1 cellular context compared by ENCODE assay signal in the genomic region with DNA sequence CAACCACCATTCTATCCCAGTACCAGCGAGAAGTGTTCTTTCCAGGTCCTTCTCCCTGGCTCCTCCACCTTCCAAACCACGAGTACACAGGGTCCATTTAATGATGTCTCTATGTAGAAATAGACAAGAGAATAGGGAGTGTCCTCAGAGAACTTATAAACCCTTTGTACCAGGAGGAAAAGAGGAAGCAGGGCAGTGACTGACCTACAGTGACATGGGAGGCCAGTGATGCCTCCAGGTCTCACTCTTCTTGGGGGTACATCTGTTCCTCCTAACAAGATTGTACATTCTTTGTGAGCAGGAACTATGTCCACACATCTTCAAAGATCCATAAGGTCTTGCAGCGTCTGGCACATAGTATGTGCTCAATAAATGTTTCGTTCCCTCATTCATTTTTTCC.
TF ChIP-seq lines count a peak whose summit lies in the region.

No MANE protein-coding gene starts in this region.

TF ChIP-seq in HepG2, 621 proteins besides CTCF, POLR2A, EP300 and RAD21:
- TF ChIP-seq, protein P1, sequence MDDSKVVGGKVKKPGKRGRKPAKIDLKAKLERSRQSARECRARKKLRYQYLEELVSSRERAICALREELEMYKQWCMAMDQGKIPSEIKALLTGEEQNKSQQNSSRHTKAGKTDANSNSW (CRISPR knock-in tag; IDR thresholded peaks at IDR 0.05; ENCODE audit: borderline replicate concordance) = no peak
- TF ChIP-seq MAFG (CRISPR knock-in tag; IDR thresholded peaks at IDR 0.05) = no peak
- TF ChIP-seq MAFF (IDR thresholded peaks at IDR 0.05; ENCODE audit: low read depth, low read length) = no peak
- no peak for TF ChIP-seq POLR2AphosphoS2 (IDR thresholded peaks at IDR 0.05; ENCODE audit: low read depth, low read length)
- no peak for TF ChIP-seq ZNF468 (CRISPR knock-in tag; IDR thresholded peaks at IDR 0.05)
- no peak for TF ChIP-seq SRSF9 (IDR thresholded peaks at IDR 0.05; ENCODE audit: borderline replicate concordance, insufficient read depth, low read depth, low read length, poor library complexity, severe bottlenecking)
- no peak for TF ChIP-seq SRSF1 (optimal IDR thresholded peaks at IDR 0.05; ENCODE audit: low read depth, low read length)
- no peak for TF ChIP-seq SOX13 (IDR thresholded peaks at IDR 0.05)
- no peak for TF ChIP-seq SOX13 (CRISPR knock-in tag; conservative IDR thresholded peaks at IDR 0.05 in 1 of 2, IDR thresholded peaks at IDR 0.05 in 1 of 2)
- no peak for TF ChIP-seq ZNF713 (CRISPR knock-in tag; IDR thresholded peaks at IDR 0.05)
- TF ChIP-seq, protein P2, sequence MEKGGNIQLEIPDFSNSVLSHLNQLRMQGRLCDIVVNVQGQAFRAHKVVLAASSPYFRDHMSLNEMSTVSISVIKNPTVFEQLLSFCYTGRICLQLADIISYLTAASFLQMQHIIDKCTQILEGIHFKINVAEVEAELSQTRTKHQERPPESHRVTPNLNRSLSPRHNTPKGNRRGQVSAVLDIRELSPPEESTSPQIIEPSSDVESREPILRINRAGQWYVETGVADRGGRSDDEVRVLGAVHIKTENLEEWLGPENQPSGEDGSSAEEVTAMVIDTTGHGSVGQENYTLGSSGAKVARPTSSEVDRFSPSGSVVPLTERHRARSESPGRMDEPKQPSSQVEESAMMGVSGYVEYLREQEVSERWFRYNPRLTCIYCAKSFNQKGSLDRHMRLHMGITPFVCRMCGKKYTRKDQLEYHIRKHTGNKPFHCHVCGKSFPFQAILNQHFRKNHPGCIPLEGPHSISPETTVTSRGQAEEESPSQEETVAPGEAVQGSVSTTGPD (CRISPR knock-in tag; IDR thresholded peaks at IDR 0.05) = no peak
- no peak for TF ChIP-seq MLLT10 (CRISPR knock-in tag; IDR thresholded peaks at IDR 0.05)
- no peak for TF ChIP-seq MBNL3 (CRISPR knock-in tag; conservative IDR thresholded peaks at IDR 0.05)
- TF ChIP-seq, protein P3, sequence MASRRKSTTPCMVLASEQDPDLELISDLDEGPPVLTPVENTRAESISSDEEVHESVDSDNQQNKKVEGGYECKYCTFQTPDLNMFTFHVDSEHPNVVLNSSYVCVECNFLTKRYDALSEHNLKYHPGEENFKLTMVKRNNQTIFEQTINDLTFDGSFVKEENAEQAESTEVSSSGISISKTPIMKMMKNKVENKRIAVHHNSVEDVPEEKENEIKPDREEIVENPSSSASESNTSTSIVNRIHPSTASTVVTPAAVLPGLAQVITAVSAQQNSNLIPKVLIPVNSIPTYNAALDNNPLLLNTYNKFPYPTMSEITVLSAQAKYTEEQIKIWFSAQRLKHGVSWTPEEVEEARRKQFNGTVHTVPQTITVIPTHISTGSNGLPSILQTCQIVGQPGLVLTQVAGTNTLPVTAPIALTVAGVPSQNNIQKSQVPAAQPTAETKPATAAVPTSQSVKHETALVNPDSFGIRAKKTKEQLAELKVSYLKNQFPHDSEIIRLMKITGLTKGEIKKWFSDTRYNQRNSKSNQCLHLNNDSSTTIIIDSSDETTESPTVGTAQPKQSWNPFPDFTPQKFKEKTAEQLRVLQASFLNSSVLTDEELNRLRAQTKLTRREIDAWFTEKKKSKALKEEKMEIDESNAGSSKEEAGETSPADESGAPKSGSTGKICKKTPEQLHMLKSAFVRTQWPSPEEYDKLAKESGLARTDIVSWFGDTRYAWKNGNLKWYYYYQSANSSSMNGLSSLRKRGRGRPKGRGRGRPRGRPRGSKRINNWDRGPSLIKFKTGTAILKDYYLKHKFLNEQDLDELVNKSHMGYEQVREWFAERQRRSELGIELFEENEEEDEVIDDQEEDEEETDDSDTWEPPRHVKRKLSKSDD (CRISPR knock-in tag; IDR thresholded peaks at IDR 0.05; ENCODE audit: low read depth) = no peak
- TF ChIP-seq, protein P4, sequence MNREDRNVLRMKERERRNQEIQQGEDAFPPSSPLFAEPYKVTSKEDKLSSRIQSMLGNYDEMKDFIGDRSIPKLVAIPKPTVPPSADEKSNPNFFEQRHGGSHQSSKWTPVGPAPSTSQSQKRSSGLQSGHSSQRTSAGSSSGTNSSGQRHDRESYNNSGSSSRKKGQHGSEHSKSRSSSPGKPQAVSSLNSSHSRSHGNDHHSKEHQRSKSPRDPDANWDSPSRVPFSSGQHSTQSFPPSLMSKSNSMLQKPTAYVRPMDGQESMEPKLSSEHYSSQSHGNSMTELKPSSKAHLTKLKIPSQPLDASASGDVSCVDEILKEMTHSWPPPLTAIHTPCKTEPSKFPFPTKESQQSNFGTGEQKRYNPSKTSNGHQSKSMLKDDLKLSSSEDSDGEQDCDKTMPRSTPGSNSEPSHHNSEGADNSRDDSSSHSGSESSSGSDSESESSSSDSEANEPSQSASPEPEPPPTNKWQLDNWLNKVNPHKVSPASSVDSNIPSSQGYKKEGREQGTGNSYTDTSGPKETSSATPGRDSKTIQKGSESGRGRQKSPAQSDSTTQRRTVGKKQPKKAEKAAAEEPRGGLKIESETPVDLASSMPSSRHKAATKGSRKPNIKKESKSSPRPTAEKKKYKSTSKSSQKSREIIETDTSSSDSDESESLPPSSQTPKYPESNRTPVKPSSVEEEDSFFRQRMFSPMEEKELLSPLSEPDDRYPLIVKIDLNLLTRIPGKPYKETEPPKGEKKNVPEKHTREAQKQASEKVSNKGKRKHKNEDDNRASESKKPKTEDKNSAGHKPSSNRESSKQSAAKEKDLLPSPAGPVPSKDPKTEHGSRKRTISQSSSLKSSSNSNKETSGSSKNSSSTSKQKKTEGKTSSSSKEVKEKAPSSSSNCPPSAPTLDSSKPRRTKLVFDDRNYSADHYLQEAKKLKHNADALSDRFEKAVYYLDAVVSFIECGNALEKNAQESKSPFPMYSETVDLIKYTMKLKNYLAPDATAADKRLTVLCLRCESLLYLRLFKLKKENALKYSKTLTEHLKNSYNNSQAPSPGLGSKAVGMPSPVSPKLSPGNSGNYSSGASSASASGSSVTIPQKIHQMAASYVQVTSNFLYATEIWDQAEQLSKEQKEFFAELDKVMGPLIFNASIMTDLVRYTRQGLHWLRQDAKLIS (CRISPR knock-in tag; IDR thresholded peaks at IDR 0.05) = no peak
- TF ChIP-seq ZNF772 (CRISPR knock-in tag; IDR thresholded peaks at IDR 0.05) = no peak
